In the genomic region with DNA sequence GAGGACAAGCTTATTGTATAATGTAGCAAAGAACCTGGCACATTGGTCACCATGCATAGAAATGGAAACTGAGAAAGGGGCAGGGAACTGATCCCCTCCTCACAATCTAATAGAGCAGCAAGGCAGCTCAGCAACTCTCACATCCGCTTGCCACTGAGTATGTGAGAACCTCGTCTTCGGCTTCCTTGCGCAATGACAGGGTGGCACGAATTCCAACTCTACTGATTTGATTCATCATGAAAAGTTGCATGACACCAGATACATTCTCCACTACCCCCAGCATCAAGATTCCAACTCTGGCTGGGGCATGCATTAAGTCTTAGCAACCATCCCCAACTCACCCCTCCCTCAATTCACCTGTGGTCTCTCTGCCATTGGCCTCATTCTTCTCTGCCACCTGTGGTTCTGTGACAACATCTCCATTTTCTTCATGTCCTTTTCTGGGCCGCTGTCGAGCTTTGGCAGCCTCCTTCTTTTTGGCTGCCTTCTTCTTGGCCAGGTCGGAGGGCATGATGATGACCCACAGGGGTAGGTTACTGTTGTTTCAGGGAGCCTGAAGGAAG, we compare ENCODE assay signal across 2 cellular contexts.
TF ChIP-seq lines count a peak whose summit lies in the region.

No MANE protein-coding gene starts in this region.

TF ChIP-seq in A549, 52 proteins besides CTCF, POLR2A, EP300 and RAD21:
- TF ChIP-seq HOXB13 (CRISPR knock-in tag; IDR thresholded peaks at IDR 0.05; ENCODE audit: low read depth) (no peak), CEBPB (IDR thresholded peaks at IDR 0.05) (peak; percentile 39 to 74; a peak in 3 of 4 replicates), CHD2 (IDR thresholded peaks at IDR 0.05; ENCODE audit: low read length, partially characterized antibody) (no peak)
TF ChIP-seq in A549: peak in this region for 1.

TF ChIP-seq in K562, 482 proteins besides CTCF, POLR2A, EP300 and RAD21:
- TF ChIP-seq CEBPB (tag; IDR thresholded peaks at IDR 0.05), result peak; percentile 88
- TF ChIP-seq SIN3A (IDR thresholded peaks at IDR 0.05; ENCODE audit: borderline replicate concordance in 2 of 2, control insufficient read depth in 1 of 2, low read depth in 2 of 2, low read length in 2 of 2), result peak in 1 of 2 experiments; percentile 35; a peak in 1 of 4 replicates
- TF ChIP-seq NR2C2 (CRISPR knock-in tag; IDR thresholded peaks at IDR 0.05), result peak; percentile 54; the same call in 1 of the 2 replicates
- TF ChIP-seq NR2C2 (tag; IDR thresholded peaks at IDR 0.05), result no peak
- no peak for TF ChIP-seq MTA3 (IDR thresholded peaks at IDR 0.05; ENCODE audit: borderline replicate concordance)
- TF ChIP-seq, protein P1, sequence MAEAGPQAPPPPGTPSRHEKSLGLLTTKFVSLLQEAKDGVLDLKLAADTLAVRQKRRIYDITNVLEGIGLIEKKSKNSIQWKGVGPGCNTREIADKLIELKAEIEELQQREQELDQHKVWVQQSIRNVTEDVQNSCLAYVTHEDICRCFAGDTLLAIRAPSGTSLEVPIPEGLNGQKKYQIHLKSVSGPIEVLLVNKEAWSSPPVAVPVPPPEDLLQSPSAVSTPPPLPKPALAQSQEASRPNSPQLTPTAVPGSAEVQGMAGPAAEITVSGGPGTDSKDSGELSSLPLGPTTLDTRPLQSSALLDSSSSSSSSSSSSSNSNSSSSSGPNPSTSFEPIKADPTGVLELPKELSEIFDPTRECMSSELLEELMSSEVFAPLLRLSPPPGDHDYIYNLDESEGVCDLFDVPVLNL (CRISPR knock-in tag; IDR thresholded peaks at IDR 0.05; ENCODE audit: low read depth), result peak; percentile 62; the same call in 1 of the 2 replicates
- no peak for TF ChIP-seq RNF2 (IDR thresholded peaks at IDR 0.05)
- TF ChIP-seq, protein P2, sequence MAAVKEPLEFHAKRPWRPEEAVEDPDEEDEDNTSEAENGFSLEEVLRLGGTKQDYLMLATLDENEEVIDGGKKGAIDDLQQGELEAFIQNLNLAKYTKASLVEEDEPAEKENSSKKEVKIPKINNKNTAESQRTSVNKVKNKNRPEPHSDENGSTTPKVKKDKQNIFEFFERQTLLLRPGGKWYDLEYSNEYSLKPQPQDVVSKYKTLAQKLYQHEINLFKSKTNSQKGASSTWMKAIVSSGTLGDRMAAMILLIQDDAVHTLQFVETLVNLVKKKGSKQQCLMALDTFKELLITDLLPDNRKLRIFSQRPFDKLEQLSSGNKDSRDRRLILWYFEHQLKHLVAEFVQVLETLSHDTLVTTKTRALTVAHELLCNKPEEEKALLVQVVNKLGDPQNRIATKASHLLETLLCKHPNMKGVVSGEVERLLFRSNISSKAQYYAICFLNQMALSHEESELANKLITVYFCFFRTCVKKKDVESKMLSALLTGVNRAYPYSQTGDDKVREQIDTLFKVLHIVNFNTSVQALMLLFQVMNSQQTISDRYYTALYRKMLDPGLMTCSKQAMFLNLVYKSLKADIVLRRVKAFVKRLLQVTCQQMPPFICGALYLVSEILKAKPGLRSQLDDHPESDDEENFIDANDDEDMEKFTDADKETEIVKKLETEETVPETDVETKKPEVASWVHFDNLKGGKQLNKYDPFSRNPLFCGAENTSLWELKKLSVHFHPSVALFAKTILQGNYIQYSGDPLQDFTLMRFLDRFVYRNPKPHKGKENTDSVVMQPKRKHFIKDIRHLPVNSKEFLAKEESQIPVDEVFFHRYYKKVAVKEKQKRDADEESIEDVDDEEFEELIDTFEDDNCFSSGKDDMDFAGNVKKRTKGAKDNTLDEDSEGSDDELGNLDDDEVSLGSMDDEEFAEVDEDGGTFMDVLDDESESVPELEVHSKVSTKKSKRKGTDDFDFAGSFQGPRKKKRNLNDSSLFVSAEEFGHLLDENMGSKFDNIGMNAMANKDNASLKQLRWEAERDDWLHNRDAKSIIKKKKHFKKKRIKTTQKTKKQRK (IDR thresholded peaks at IDR 0.05; ENCODE audit: borderline replicate concordance, low read depth, low read length), result no peak
- peak; percentile 40; the same call in 1 of the 2 replicates for TF ChIP-seq CEBPG (CRISPR knock-in tag; IDR thresholded peaks at IDR 0.05)
- TF ChIP-seq CEBPG (tag; conservative IDR thresholded peaks at IDR 0.05 in 1 of 2, IDR thresholded peaks at IDR 0.05 in 1 of 2), result peak in 1 of 2 experiments; percentile 70; a peak in 2 of 4 replicates
- 0 out of 2 replicates have a peak, but pooled peaks have one; percentile 12 for TF ChIP-seq ZBTB7A (IDR thresholded peaks at IDR 0.05; ENCODE audit: borderline replicate concordance, control insufficient read depth, low read depth, low read length)
